ENCODE assay signal across 22 cellular contexts in genomic region chr9:131385296-131385695, GRCh38.
"Had no signal": no experiment of that assay in that cellular context is flagged by ENCODE, and none has a peak within 500 bp of the region (broad histone marks: within the 10 kb centered on the region; RNA-seq: fewer than 3 reads in every experiment).

No MANE protein-coding gene starts in this region.

- H3K36me3 Mint-ChIP-seq: memory B cell; mesothelial cell of epicardium; naive thymus-derived CD8-positive, alpha-beta T cell; stimulated activated naive B cell treated with anti-CD40 and anti-IgM and Interleukin-4, amounts not matched to agents 10 μg/mL and 1 μg/mL and 100 μg/mL, for 72 hours; type B pancreatic cell had no signal

- ATAC-seq: left lobe of liver; mucosa of descending colon; naive thymus-derived CD8-positive, alpha-beta T cell; psoas muscle; right cardiac atrium; stimulated activated naive B cell treated with anti-CD40 and anti-IgM and Interleukin-4, amounts not matched to agents 10 μg/mL and 1 μg/mL and 100 μg/mL, for 72 hours; stimulated activated naive CD8-positive, alpha-beta T cell treated with anti-CD3 and anti-CD28 coated beads, Interleukin-15, amount 100 ng/mL, for 72 hours had no signal

- H3K4me1 Mint-ChIP-seq: memory B cell; stimulated activated naive CD8-positive, alpha-beta T cell treated with anti-CD3 and anti-CD28 coated beads, Interleukin-15, amount 100 ng/mL, for 72 hours had no signal

- H3K27ac ChIP-seq: ovary, psoas muscle, sigmoid colon, spleen, suprapubic skin, thyroid gland had no signal

- H3K4me3 Mint-ChIP-seq: memory B cell; mesothelial cell of epicardium; nephron progenitor cell; stimulated activated naive B cell treated with anti-CD40 and anti-IgM and Interleukin-4, amounts not matched to agents 10 μg/mL and 1 μg/mL and 100 μg/mL, for 72 hours; stimulated activated naive CD8-positive, alpha-beta T cell treated with anti-CD3 and anti-CD28 coated beads, Interleukin-15, amount 100 ng/mL, for 72 hours; type B pancreatic cell had no signal

- H3K4me3 ChIP-seq: dorsolateral prefrontal cortex, lung, mucosa of descending colon, ovary, psoas muscle, sigmoid colon, skin epidermis, spleen, suprapubic skin, thyroid gland had no signal

- H3K27me3 Mint-ChIP-seq: memory B cell; naive thymus-derived CD8-positive, alpha-beta T cell; stimulated activated naive B cell treated with anti-CD40 and anti-IgM and Interleukin-4, amounts not matched to agents 10 μg/mL and 1 μg/mL and 100 μg/mL, for 72 hours; stimulated activated naive CD8-positive, alpha-beta T cell treated with anti-CD3 and anti-CD28 coated beads, Interleukin-15, amount 100 ng/mL, for 72 hours; type B pancreatic cell had no signal

- H3K9me3 ChIP-seq: mucosa of descending colon, ovary, psoas muscle, sigmoid colon, spleen, suprapubic skin, thyroid gland had no signal

- H3K27me3 ChIP-seq: dorsolateral prefrontal cortex, ovary, sigmoid colon, spleen, suprapubic skin, thyroid gland had no signal

- DNase-seq: dorsolateral prefrontal cortex; effector CD4-positive, alpha-beta T cell; kidney; mucosa of descending colon; naive thymus-derived CD8-positive, alpha-beta T cell; nephron progenitor cell; occipital lobe; psoas muscle; sigmoid colon; spleen; stimulated activated naive B cell treated with anti-CD40 and anti-IgM and Interleukin-4, amounts not matched to agents 10 μg/mL and 1 μg/mL and 100 μg/mL, for 72 hours; stimulated activated naive CD8-positive, alpha-beta T cell treated with anti-CD3 and anti-CD28 coated beads, Interleukin-15, amount 100 ng/mL, for 72 hours; thyroid gland had no signal

- H3K9me3 Mint-ChIP-seq: memory B cell; mesothelial cell of epicardium; naive thymus-derived CD8-positive, alpha-beta T cell; nephron progenitor cell; stimulated activated naive B cell treated with anti-CD40 and anti-IgM and Interleukin-4, amounts not matched to agents 10 μg/mL and 1 μg/mL and 100 μg/mL, for 72 hours; stimulated activated naive CD8-positive, alpha-beta T cell treated with anti-CD3 and anti-CD28 coated beads, Interleukin-15, amount 100 ng/mL, for 72 hours; type B pancreatic cell had no signal

- H3K36me3 ChIP-seq: ovary, sigmoid colon, spleen, suprapubic skin, thyroid gland had no signal

- H3K27ac Mint-ChIP-seq: memory B cell; naive thymus-derived CD8-positive, alpha-beta T cell; stimulated activated naive B cell treated with anti-CD40 and anti-IgM and Interleukin-4, amounts not matched to agents 10 μg/mL and 1 μg/mL and 100 μg/mL, for 72 hours; type B pancreatic cell had no signal
